2 cellular contexts compared by ENCODE assay signal in genomic region chr10:124999433-125000365, GRCh38.
TF ChIP-seq lines count a peak whose summit lies in the region.

No MANE protein-coding gene starts in this region.

TF ChIP-seq in SK-N-SH, 30 proteins besides CTCF, POLR2A, EP300 and RAD21 (continued from another document):
- no peak for TF ChIP-seq ZBTB33 (IDR thresholded peaks at IDR 0.05; ENCODE audit: borderline replicate concordance, low read depth)
- TF ChIP-seq CHD2 (IDR thresholded peaks at IDR 0.05; ENCODE audit: low read length, partially characterized antibody) = no peak
- TF ChIP-seq SIN3A (IDR thresholded peaks at IDR 0.05; ENCODE audit: borderline replicate concordance, low read depth, low read length) = no peak
- TF ChIP-seq JUND (IDR thresholded peaks at IDR 0.05) = no peak
- TF ChIP-seq REST (IDR thresholded peaks at IDR 0.05; ENCODE audit: low read depth, low read length) = no peak
- TF ChIP-seq NFIC (IDR thresholded peaks at IDR 0.05; ENCODE audit: borderline replicate concordance) = no peak
- TF ChIP-seq RFX5 (IDR thresholded peaks at IDR 0.05; ENCODE audit: low read length) = no peak

TF ChIP-seq in SK-N-SH treated with all-trans-retinoic acid at 6 μM for 48 hours, 23 proteins besides CTCF, POLR2A, EP300 and RAD21 (continued from another document):
- no peak for TF ChIP-seq BACH2 (CRISPR knock-in tag; IDR thresholded peaks at IDR 0.05; ENCODE audit: borderline replicate concordance)
- TF ChIP-seq ZFP3 (CRISPR knock-in tag; IDR thresholded peaks at IDR 0.05) = no peak
- no peak for TF ChIP-seq ISL1 (CRISPR knock-in tag; IDR thresholded peaks at IDR 0.05)
- TF ChIP-seq PPARA (CRISPR knock-in tag; IDR thresholded peaks at IDR 0.05; ENCODE audit: borderline replicate concordance) = no peak
- TF ChIP-seq ZNF565 (CRISPR knock-in tag; conservative IDR thresholded peaks at IDR 0.05; ENCODE audit: low read depth) = no peak
- no peak for TF ChIP-seq ARNTL (CRISPR knock-in tag; IDR thresholded peaks at IDR 0.05; ENCODE audit: borderline replicate concordance, low read depth)
- TF ChIP-seq TCF4 (CRISPR knock-in tag; IDR thresholded peaks at IDR 0.05; ENCODE audit: borderline replicate concordance) = no peak
